16 cellular contexts compared by ENCODE assay signal in genomic region chr11:5242933-5243844, GRCh38.
DNase-seq lines count a peak whose midpoint lies in the region; ATAC-seq lines count a peak whose summit lies in the region.
"Had no signal": no experiment of that assay in that cellular context is flagged by ENCODE, and none has a peak within 500 bp of the region (broad histone marks: within the 10 kb centered on the region; RNA-seq: fewer than 3 reads in every experiment).

No MANE protein-coding gene starts in this region.

- DNase-seq in amniotic epithelial cell (ENCODE audit: low read depth) (peak; percentile 16), T-helper 1 cell (no peak), NOMO-1 treated with DMSO at 0.1 percent for 48 hours (lab: John Stamatoyannopoulos, UW; ENCODE audit: unreplicated experiment) (no peak), NCI-H1930 (lab: John Stamatoyannopoulos, UW) (no peak), cortex of kidney (lab: John Stamatoyannopoulos, UW) (no peak)
- DNase-seq: activated CD4-positive, alpha-beta T cell treated with anti-CD3 and anti-CD28 coated beads, Interleukin-2, amount 10 ng/mL, durations not matched to agents 24 days and 14 days; activated T-cell treated with anti-CD3 and anti-CD28 coated beads, Interleukin-2, amount 50 U/mL, for 4 hours; amygdala; H9; NCI-H187 treated with DMSO at 0.1 percent for 48 hours; NCI-H524 treated with DMSO at 0.1 percent for 48 hours; substantia nigra had no signal

- ATAC-seq in GM18502 (IDR thresholded peaks at IDR 0.05; ENCODE audit: poor library complexity, unreplicated experiment) (peak; percentile 65), GM21717 (IDR thresholded peaks at IDR 0.05; ENCODE audit: unreplicated experiment) (peak; percentile 81), HG03342 (IDR thresholded peaks at IDR 0.05; ENCODE audit: unreplicated experiment) (peak; percentile 63)
- ATAC-seq: activated T-cell treated with anti-CD3 and anti-CD28 coated beads, Interleukin-2, amount 50 U/mL, for 4 hours; left lobe of liver had no signal
